1 cellular context compared by ENCODE assay signal in the genomic region with DNA sequence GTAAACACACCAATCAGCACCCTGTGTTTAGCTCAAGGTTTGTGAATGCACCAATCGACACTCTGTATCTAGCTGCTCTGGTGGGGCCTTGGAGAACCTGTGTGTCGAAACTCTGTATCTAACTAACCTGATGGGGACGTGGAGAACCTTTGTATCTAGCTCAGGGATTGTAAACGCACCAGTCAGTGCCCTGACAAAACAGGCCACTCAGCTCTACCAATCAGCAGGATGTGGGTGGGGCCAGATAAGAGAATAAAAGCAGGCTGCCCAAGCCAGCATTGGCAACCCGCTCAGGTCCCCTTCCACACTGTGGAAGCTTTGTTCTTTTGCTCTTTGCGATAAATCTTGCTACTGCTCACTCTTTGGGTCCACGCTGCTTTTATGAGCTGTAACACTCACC. TPM values are rescaled to one million over a fixed set of nuclear protein-coding genes. Genes with fewer than 3 reads are reported as not detected.
"Had no signal": no experiment of that assay in that cellular context is flagged by ENCODE, and none has a peak within 500 bp of the region (broad histone marks: within the 10 kb centered on the region; RNA-seq: fewer than 3 reads in every experiment).

No MANE protein-coding gene starts in this region.

RNA-seq across cellular contexts. Expression of a gene that starts 40.4 kb away (rescaled TPM):
- polyA plus RNA-seq: IgD-negative memory B cell had no signal
